In genomic region chr1:70504176-70504820, GRCh38 we compare ENCODE assay signal across 8 cellular contexts.
A peak's percentile ranks its signal among the peaks of the same experiment; 100 is the strongest.
DNase-seq lines count a peak whose midpoint lies in the region; ATAC-seq and TF ChIP-seq lines count a peak whose summit lies in the region.

No MANE protein-coding gene starts in this region.

- intact Hi-C loops in heart right ventricle (cut with DNase I) (loop anchor here in 1 of 10 donors (10.0 kb wide), 2 partner anchors 69 to 369 kb away; no protein-coding TSS in a partner anchor), upper lobe of right lung (cut with DNase I) (no loop called here)

- H3K36me3 ChIP-seq in mesenchymal stem cell (ENCODE audit: control insufficient read depth in 1 of 2, insufficient read depth in 2 of 2, low read depth in 1 of 2, low read length in 2 of 2) (no peaks in the 10 kb centered on the region), heart right ventricle (no peaks in the 10 kb centered on the region), upper lobe of right lung (no peaks in the 10 kb centered on the region)

- ATAC-seq in GM18517 (IDR thresholded peaks at IDR 0.05; ENCODE audit: unreplicated experiment), result peak; percentile 97
- peak; percentile 90 for ATAC-seq in GM21717 (IDR thresholded peaks at IDR 0.05; ENCODE audit: unreplicated experiment)
- no peak for ATAC-seq in heart right ventricle
- ATAC-seq in upper lobe of right lung, result no peak

- H2BK12ac ChIP-seq in mesenchymal stem cell (ENCODE audit: low read length in 2 of 2), result no peak overlapping the region

- H2AK5ac ChIP-seq in mesenchymal stem cell (ENCODE audit: low read length, severe bottlenecking), result no peak overlapping the region

- H3K4me1 ChIP-seq in mesenchymal stem cell (ENCODE audit: control insufficient read depth, insufficient read depth, low read depth, low read length), result peaks cover 4% of the 10 kb centered on the region
- H3K4me1 ChIP-seq in heart right ventricle, result peaks cover 0 to 6% (median 0%) of the 10 kb centered on the region in 9 donors
- H3K4me1 ChIP-seq in upper lobe of right lung, result no peaks in the 10 kb centered on the region

- no peak overlapping the region for H2BK5ac ChIP-seq in mesenchymal stem cell (ENCODE audit: low read depth, low read length, poor library complexity, severe bottlenecking)

- H3K27me3 ChIP-seq in mesenchymal stem cell (ENCODE audit: control insufficient read depth in 1 of 2, insufficient read depth in 1 of 2, low read length in 2 of 2), result no peaks in the 10 kb centered on the region
- no peaks in the 10 kb centered on the region for H3K27me3 ChIP-seq in heart right ventricle
- no peaks in the 10 kb centered on the region for H3K27me3 ChIP-seq in upper lobe of right lung

- no peak overlapping the region for H4K91ac ChIP-seq in mesenchymal stem cell (ENCODE audit: low read length)

- H3K14ac ChIP-seq in mesenchymal stem cell (ENCODE audit: low read length in 2 of 2), result no peak overlapping the region

- WGBS in mesenchymal stem cell, result 78% methylated on average over 6 of the region's 7 CpGs
- WGBS in heart right ventricle, 2 donors, result 77 to 82% methylated on average over 7 of the region's 7 CpGs

- no peak for TF ChIP-seq CTCF in heart right ventricle (IDR thresholded peaks at IDR 0.05)
- no peak for TF ChIP-seq CTCF in upper lobe of right lung (IDR thresholded peaks at IDR 0.05)

- H2BK15ac ChIP-seq in mesenchymal stem cell (ENCODE audit: low read depth, poor library complexity, severe bottlenecking), result no peak overlapping the region

- H3K4me3 ChIP-seq in mesenchymal stem cell (ENCODE audit: insufficient read depth in 1 of 2, low read depth in 1 of 2, low read length in 2 of 2), result no peak overlapping the region
- H3K4me3 ChIP-seq in heart right ventricle, result no peak overlapping the region
- no peak overlapping the region for H3K4me3 ChIP-seq in upper lobe of right lung

- H2BK120ac ChIP-seq in mesenchymal stem cell (ENCODE audit: low read depth, low read length), result no peak overlapping the region

- H3K9ac ChIP-seq in mesenchymal stem cell (ENCODE audit: low read length), result peak overlapping the region; percentile 1

- H3K4ac ChIP-seq in mesenchymal stem cell (ENCODE audit: low read depth in 1 of 2, low read length in 2 of 2), result no peak overlapping the region

- H3K4me2 ChIP-seq in mesenchymal stem cell (ENCODE audit: low read length, poor library complexity, severe bottlenecking), result no peak overlapping the region

- H3K9me3 ChIP-seq in mesenchymal stem cell (ENCODE audit: control insufficient read depth, low read length) (no peaks in the 10 kb centered on the region), heart right ventricle (no peaks in the 10 kb centered on the region), upper lobe of right lung (no peaks in the 10 kb centered on the region)

- H4K8ac ChIP-seq in mesenchymal stem cell (ENCODE audit: low read length), result no peak overlapping the region

- H3K18ac ChIP-seq in mesenchymal stem cell (ENCODE audit: low read depth in 1 of 2, low read length in 2 of 2), result no peak overlapping the region

- H3K79me1 ChIP-seq in mesenchymal stem cell (replicated peaks; ENCODE audit: low read length, poor library complexity, severe bottlenecking), result no peaks in the 10 kb centered on the region

- no peak overlapping the region for H3K23ac ChIP-seq in mesenchymal stem cell (ENCODE audit: low read length in 2 of 2)

- peak overlapping the region; percentile 45 for H3K27ac ChIP-seq in mesenchymal stem cell (ENCODE audit: low read length, poor library complexity, severe bottlenecking)
- no peak overlapping the region for H3K27ac ChIP-seq in heart right ventricle
- no peak overlapping the region for H3K27ac ChIP-seq in upper lobe of right lung

- DNase-seq in HS-5 (ENCODE audit: low read depth), result peak; percentile 23
- DNase-seq in mesenchymal stem cell, result peak; percentile 86
- no peak for DNase-seq in heart right ventricle
- no peak for DNase-seq in epidermal melanocyte (ENCODE audit: insufficient read length, low spot score)
- DNase-seq in upper lobe of right lung, result no peak
- no peak for DNase-seq in NCI-H1417 (lab: John Stamatoyannopoulos, UW)

- no peak overlapping the region for H2AFZ ChIP-seq in mesenchymal stem cell (ENCODE audit: low read depth, low read length)

Comparison
In these comparisons a context has a peak if more than half of its experiments do, and no peak if none do; other contexts are left out.
1. ATAC-seq: peak in GM18517 (single experiment) and GM21717 (single experiment); none in heart right ventricle (0 of 8) and upper lobe of right lung (single experiment).
2. DNase-seq: peak in HS-5 (single experiment) and mesenchymal stem cell (single experiment); none in heart right ventricle (0 of 2), epidermal melanocyte (single experiment), upper lobe of right lung (single experiment) and NCI-H1417 (0 of 3).